18 cellular contexts compared by ENCODE assay signal in genomic region chr11:93080146-93080759, GRCh38.
DNase-seq lines count a peak whose midpoint lies in the region; ATAC-seq, FAIRE-seq and TF ChIP-seq lines count a peak whose summit lies in the region.
"Had no signal": no experiment of that assay in that cellular context is flagged by ENCODE, and none has a peak within 500 bp of the region (broad histone marks: within the 10 kb centered on the region; RNA-seq: fewer than 3 reads in every experiment).

No MANE protein-coding gene starts in this region.

- TF ChIP-seq POLR2A in A549 (IDR thresholded peaks at IDR 0.05; ENCODE audit: low read length), result no peak

- H3K36me3 ChIP-seq in mucosa of descending colon (ENCODE audit: low read depth) (no peaks in the 10 kb centered on the region), MG63 (no peaks in the 10 kb centered on the region)
- H3K36me3 ChIP-seq: SJSA1 had no signal

- ATAC-seq in A549 (no peak), mucosa of descending colon (peak; percentile 46), GM21576 (IDR thresholded peaks at IDR 0.05; ENCODE audit: unreplicated experiment) (no peak)

- H3K27ac ChIP-seq in A549, result 0 out of 6 replicates have a peak overlapping the region, but pooled peaks of 1 of the 2 experiments have one; percentile 34
- H3K27ac ChIP-seq: RWPE1, SJSA1 had no signal

- WGBS in A549 (ENCODE audit: missing lambda C conversion rate), result 72% methylated on average over 6 of the region's 6 CpGs

- no peak for TF ChIP-seq RAD21 in A549 (conservative IDR thresholded peaks at IDR 0.05 in 1 of 2, IDR thresholded peaks at IDR 0.05 in 1 of 2)

- TF ChIP-seq CTCF in A549 (IDR thresholded peaks at IDR 0.05), result no peak
- no peak for TF ChIP-seq CTCF in mucosa of descending colon (IDR thresholded peaks at IDR 0.05)

- H3K27me3 ChIP-seq in MG63, result no peaks in the 10 kb centered on the region
- H3K27me3 ChIP-seq: SJSA1 had no signal

- intact Hi-C loops in mucosa of descending colon (cut with DNase I, micrococcal nuclease), result no loop called here

- FAIRE-seq in A549 (lab: Jason Lieb, UNC), result no peak

- CTCF ChIA-PET in A549 (lab: Yijun Ruan, JAX), result interaction anchor here (3.0 kb wide), 1 partner anchor 138 kb away, joined by 10 read pairs; no protein-coding TSS in a partner anchor

- H3K9me3 ChIP-seq in A549 (no peaks in the 10 kb centered on the region), mucosa of descending colon (no peaks in the 10 kb centered on the region), MG63 (no peaks in the 10 kb centered on the region)
- H3K9me3 ChIP-seq: SJSA1 had no signal

- no peak overlapping the region for H3K4me3 ChIP-seq in A549
- no peak overlapping the region for H3K4me3 ChIP-seq in mucosa of descending colon
- no peak overlapping the region for H3K4me3 ChIP-seq in MG63
- H3K4me3 ChIP-seq: SJSA1 had no signal

- H3K4me1 ChIP-seq in A549, result no peaks in the 10 kb centered on the region
- H3K4me1 ChIP-seq in mucosa of descending colon (ENCODE audit: low read depth), result no peaks in the 10 kb centered on the region
- H3K4me1 ChIP-seq: SJSA1 had no signal

- POLR2A ChIA-PET in A549 (lab: Yijun Ruan, JAX), result no interaction called here

- no peak for TF ChIP-seq EP300 in A549 (IDR thresholded peaks at IDR 0.05)

- no peak for DNase-seq in A549 (ENCODE audit: low read depth in 1 of 2, low spot score in 1 of 2)
- peak; percentile 98 for DNase-seq in DMS79 (lab: John Stamatoyannopoulos, UW)
- peak; percentile 55 for DNase-seq in NCI-H69 (lab: John Stamatoyannopoulos, UW)
- DNase-seq in mucosa of descending colon, result no peak
- DNase-seq in MG63, result no peak
- DNase-seq in UCSD-AML1 (lab: John Stamatoyannopoulos, UW; ENCODE audit: unreplicated experiment), result no peak
- DNase-seq: ACHN; Calu3; CD4-positive, CD25-positive, alpha-beta regulatory T cell; GF-D8; H9; Karpas-422; NCI-H446 treated with DMSO at 0.1 percent for 48 hours; NK-92 treated with Interleukin-12 subunit alpha and Interleukin-12 subunit beta, amount 100 ng/mL, for 24 hours; OCI-M1 had no signal

- no peak overlapping the region for H3K4me2 ChIP-seq in A549

TF ChIP-seq in A549, 52 proteins besides CTCF, POLR2A, EP300 and RAD21:
- TF ChIP-seq NFE2L2 (conservative IDR thresholded peaks at IDR 0.05; ENCODE audit: low read length), result no peak
- TF ChIP-seq, protein P1, sequence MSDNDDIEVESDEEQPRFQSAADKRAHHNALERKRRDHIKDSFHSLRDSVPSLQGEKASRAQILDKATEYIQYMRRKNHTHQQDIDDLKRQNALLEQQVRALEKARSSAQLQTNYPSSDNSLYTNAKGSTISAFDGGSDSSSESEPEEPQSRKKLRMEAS (IDR thresholded peaks at IDR 0.05), result no peak
- TF ChIP-seq RCOR1 (IDR thresholded peaks at IDR 0.05; ENCODE audit: low read depth, low read length), result no peak
- TF ChIP-seq HOXB13 (CRISPR knock-in tag; IDR thresholded peaks at IDR 0.05; ENCODE audit: low read depth), result no peak
- TF ChIP-seq EHMT2 (IDR thresholded peaks at IDR 0.05; ENCODE audit: low read depth), result no peak
- no peak for TF ChIP-seq PHF8 (IDR thresholded peaks at IDR 0.05; ENCODE audit: borderline replicate concordance, low read depth)
- TF ChIP-seq MAFK (IDR thresholded peaks at IDR 0.05; ENCODE audit: partially characterized antibody), result peak; percentile 19
- no peak for TF ChIP-seq CHD2 (IDR thresholded peaks at IDR 0.05; ENCODE audit: low read length, partially characterized antibody)

Comparison
In these comparisons a context has a peak if more than half of its experiments do, and no peak if none do; other contexts are left out.
1. DNase-seq: peak in DMS79 (single experiment) and NCI-H69 (single experiment); none in A549 (0 of 2), mucosa of descending colon (0 of 3), MG63 (single experiment) and UCSD-AML1 (single experiment).